Comparison of ENCODE assay signal across 9 cellular contexts in the genomic region with DNA sequence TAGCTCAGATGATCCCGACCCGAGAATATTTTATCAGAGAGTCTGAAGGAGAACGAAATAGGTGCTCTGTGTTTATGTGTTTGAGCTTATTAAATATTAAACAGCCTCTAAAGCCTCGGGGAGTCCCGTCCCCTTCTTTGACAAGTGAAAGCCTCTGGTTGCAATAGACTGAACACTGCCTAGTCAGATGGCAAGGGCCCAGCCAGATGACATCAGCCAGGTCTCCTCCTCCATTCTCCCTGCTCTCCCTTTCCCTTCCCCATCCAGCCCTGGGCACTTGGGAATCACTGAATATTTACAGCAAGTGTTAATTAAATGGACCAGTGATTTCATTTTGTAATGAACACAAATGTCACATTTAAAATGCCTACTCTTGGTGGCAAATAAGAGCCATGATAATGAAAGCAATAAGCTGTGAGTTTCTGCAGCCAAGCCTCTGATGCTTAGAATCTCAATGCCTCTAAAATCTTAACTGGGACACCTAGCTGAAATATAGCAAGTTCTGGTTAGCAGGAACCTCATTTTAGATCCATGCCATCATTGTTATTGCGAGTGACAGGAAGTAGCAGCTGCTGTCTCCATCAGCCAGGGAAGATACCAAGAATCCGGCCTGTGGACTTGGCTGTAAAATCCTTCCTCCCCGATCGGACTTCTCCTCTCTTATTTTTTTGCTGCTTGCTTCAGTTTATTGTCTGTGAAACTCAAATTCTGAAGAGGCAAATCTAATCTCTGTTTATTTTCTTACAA.
DNase-seq lines count a peak whose midpoint lies in the region; FAIRE-seq and TF ChIP-seq lines count a peak whose summit lies in the region.
"Had no signal": no experiment of that assay in that cellular context is flagged by ENCODE, and none has a peak within 500 bp of the region (broad histone marks: within the 10 kb centered on the region; RNA-seq: fewer than 3 reads in every experiment).

No MANE protein-coding gene starts in this region.

- peak overlapping the region in 5 of 8 donors; percentile 41 to 65 (median 47) for H3K4me3 Mint-ChIP-seq in CD4-positive, alpha-beta memory T cell
- no peak overlapping the region for H3K4me3 Mint-ChIP-seq in osteocyte (ENCODE audit: unreplicated experiment)

- H3K27ac Mint-ChIP-seq in CD4-positive, alpha-beta memory T cell: no peak overlapping the region
- peak overlapping the region; percentile 95 for H3K27ac Mint-ChIP-seq in osteocyte (ENCODE audit: unreplicated experiment)

- H3K27me3 ChIP-seq in CD4-positive, alpha-beta memory T cell (ENCODE audit: insufficient read depth, low read length): no peaks in the 10 kb centered on the region

- peaks cover 50% of the 10 kb centered on the region for H3K4me1 ChIP-seq in CD4-positive, alpha-beta memory T cell (ENCODE audit: insufficient read depth, low read length)

- FAIRE-seq in RCC 7860 (lab: Jason Lieb, UNC) (peak; percentile 73), H54 (lab: Jason Lieb, UNC) (no peak), frontal cortex (lab: Jason Lieb, UNC) (no peak)
- FAIRE-seq: bronchial epithelial cell had no signal

- DNase-seq in CD4-positive, alpha-beta memory T cell: peak in 3 of 5 donors; percentile 22 to 41 (median 23)
- DNase-seq in RCC 7860 (ENCODE audit: low spot score): peak; percentile 63
- DNase-seq in fibroblast of pulmonary artery (ENCODE audit: low read depth): peak; percentile 74
- DNase-seq in osteocyte (ENCODE audit: extremely low spot score, unreplicated experiment): no peak
- DNase-seq in NOMO-1 treated with DMSO at 0.1 percent for 48 hours (lab: John Stamatoyannopoulos, UW; ENCODE audit: unreplicated experiment): no peak
- DNase-seq in activated CD4-positive, alpha-beta T cell treated with anti-CD3 and anti-CD28 coated beads for 48 hours: no peak
- no peak for DNase-seq in H54 (ENCODE audit: insufficient read length, low spot score)
- no peak for DNase-seq in frontal cortex (ENCODE audit: low spot score in 2 of 2)

- no peaks in the 10 kb centered on the region for H3K27me3 Mint-ChIP-seq in CD4-positive, alpha-beta memory T cell
- no peaks in the 10 kb centered on the region for H3K27me3 Mint-ChIP-seq in osteocyte (ENCODE audit: unreplicated experiment)

- TF ChIP-seq CTCF in fibroblast of pulmonary artery (IDR thresholded peaks at IDR 0.05; ENCODE audit: low read length, missing control alignments) (no peak), osteocyte (IDR thresholded peaks at IDR 0.05) (no peak)

- no peak for TF ChIP-seq POLR2A in H54 (IDR thresholded peaks at IDR 0.05; ENCODE audit: low read depth, low read length)

- peak overlapping the region; percentile 91 for H3K27ac ChIP-seq in CD4-positive, alpha-beta memory T cell (ENCODE audit: low read depth, low read length)

- H3K4me1 Mint-ChIP-seq in CD4-positive, alpha-beta memory T cell: peaks cover 15 to 39% (median 29%) of the 10 kb centered on the region in 4 donors
- H3K4me1 Mint-ChIP-seq in osteocyte (ENCODE audit: unreplicated experiment): peaks cover 5% of the 10 kb centered on the region

- CTCF ChIA-PET in CD4-positive, alpha-beta memory T cell (lab: Charles Lee; ENCODE audit: partially characterized antibody): interaction anchor here (1.1 to 3.4 kb wide), 4 partner anchors 15 to 408 kb away, joined by 3 to 21 read pairs (median 6); no protein-coding TSS in a partner anchor

- POLR2A ChIA-PET in CD4-positive, alpha-beta memory T cell (lab: Charles Lee; ENCODE audit: partially characterized antibody): interaction anchor here (1.3 kb wide), 1 partner anchor 11 kb away, joined by 3 read pairs; no protein-coding TSS in a partner anchor

- intact Hi-C loops in CD4-positive, alpha-beta memory T cell (cut with micrococcal nuclease): loop anchor here (5.0 to 10.0 kb wide), 4 partner anchors 303 to 1376 kb away; partner anchors contain the start of genes DCLRE1C, MEIG1 and NMT2

- no peaks in the 10 kb centered on the region for H3K36me3 Mint-ChIP-seq in CD4-positive, alpha-beta memory T cell
- H3K36me3 Mint-ChIP-seq in osteocyte (ENCODE audit: unreplicated experiment): peaks cover 11% of the 10 kb centered on the region

- no peaks in the 10 kb centered on the region for H3K9me3 ChIP-seq in CD4-positive, alpha-beta memory T cell (ENCODE audit: control insufficient read depth in 1 of 2, low read length in 2 of 2)

- no peaks in the 10 kb centered on the region for H3K9me3 Mint-ChIP-seq in CD4-positive, alpha-beta memory T cell
- no peaks in the 10 kb centered on the region for H3K9me3 Mint-ChIP-seq in osteocyte (ENCODE audit: unreplicated experiment)

- H3K36me3 ChIP-seq in CD4-positive, alpha-beta memory T cell (ENCODE audit: insufficient read depth, low read length): no peaks in the 10 kb centered on the region

- no peak overlapping the region for H3K4me3 ChIP-seq in CD4-positive, alpha-beta memory T cell (ENCODE audit: low read length in 2 of 2)
- no peak overlapping the region for H3K4me3 ChIP-seq in fibroblast of pulmonary artery (replicated peaks; ENCODE audit: low read depth, low read length)

Comparison
In these comparisons a context has a peak if more than half of its experiments do, and no peak if none do; other contexts are left out.
1. DNase-seq: peak in CD4-positive, alpha-beta memory T cell (3 of 5), RCC 7860 (single experiment) and fibroblast of pulmonary artery (single experiment); none in osteocyte (single experiment), NOMO-1 treated with DMSO at 0.1 percent for 48 hours (single experiment), activated CD4-positive, alpha-beta T cell treated with anti-CD3 and anti-CD28 coated beads for 48 hours (single experiment), H54 (single experiment) and frontal cortex (0 of 2).